1 cellular context compared by ENCODE assay signal in the genomic region with DNA sequence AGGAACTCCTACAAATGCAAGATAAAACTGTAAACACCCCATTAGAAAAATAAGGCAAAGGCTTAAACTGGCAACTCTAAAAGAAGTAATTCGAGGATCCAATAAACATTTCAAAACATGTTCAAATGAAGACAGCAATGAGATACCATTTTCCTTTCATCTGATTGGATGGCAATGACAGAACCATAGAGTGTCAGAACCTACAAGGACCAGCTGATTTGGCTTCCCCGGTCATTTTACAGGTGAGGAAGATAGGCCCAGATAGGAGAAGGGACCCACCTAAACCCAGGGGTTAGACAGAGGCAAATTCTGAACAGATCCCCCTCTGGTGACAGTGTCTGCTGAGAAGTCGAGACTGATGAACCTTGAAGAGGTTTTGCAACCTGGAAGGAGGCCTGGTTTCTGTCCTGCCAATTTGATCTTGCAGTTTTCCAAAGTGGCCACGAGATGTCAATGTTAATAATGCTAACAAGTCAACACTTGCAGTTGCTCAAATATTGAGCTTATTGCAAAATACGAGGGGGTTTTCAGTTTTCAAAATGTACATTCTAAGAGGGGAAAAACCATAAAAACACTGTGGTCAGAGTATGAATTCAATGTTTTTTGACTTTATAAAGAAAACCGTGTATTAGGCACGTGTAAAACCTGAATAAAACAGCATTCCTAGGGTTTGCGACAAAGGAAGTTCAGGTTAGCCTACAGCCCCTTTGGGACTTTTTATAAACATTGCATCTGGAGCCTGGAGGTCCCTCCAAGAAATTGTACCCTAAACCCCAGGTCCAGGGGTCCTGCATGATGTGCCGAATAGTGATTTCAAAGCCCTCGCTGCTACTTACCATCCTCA.
TF ChIP-seq lines count a peak whose summit lies in the region.

No MANE protein-coding gene starts in this region.

TF ChIP-seq in HepG2, 621 proteins besides CTCF, POLR2A, EP300 and RAD21:
- TF ChIP-seq PRPF4 (IDR thresholded peaks at IDR 0.05; ENCODE audit: low read depth, low read length, poor library complexity, severe bottlenecking) (no peak), SMC3 (IDR thresholded peaks at IDR 0.05; ENCODE audit: low read length) (peak; percentile 49; the same call in 1 of the 2 replicates), ZNF124 (CRISPR knock-in tag; IDR thresholded peaks at IDR 0.05) (no peak), KLF15 (CRISPR knock-in tag; IDR thresholded peaks at IDR 0.05; ENCODE audit: borderline replicate concordance) (no peak), STAG1 (CRISPR knock-in tag; IDR thresholded peaks at IDR 0.05) (peak; percentile 35), CEBPB (IDR thresholded peaks at IDR 0.05; ENCODE audit: borderline replicate concordance, low read depth, low read length) (peak; percentile 89), STAT5B (CRISPR knock-in tag; IDR thresholded peaks at IDR 0.05) (no peak), ZNF891 (CRISPR knock-in tag; IDR thresholded peaks at IDR 0.05) (no peak), ZNF282 (IDR thresholded peaks at IDR 0.05; ENCODE audit: partially characterized antibody) (no peak), ZNF468 (CRISPR knock-in tag; IDR thresholded peaks at IDR 0.05) (no peak), PHB2 (IDR thresholded peaks at IDR 0.05; ENCODE audit: partially characterized antibody) (no peak), PTBP1 (IDR thresholded peaks at IDR 0.05; ENCODE audit: low read depth, low read length, poor library complexity, severe bottlenecking) (no peak), ZNF775 (CRISPR knock-in tag; IDR thresholded peaks at IDR 0.05; ENCODE audit: borderline replicate concordance) (no peak), KDM5A (IDR thresholded peaks at IDR 0.05; ENCODE audit: borderline replicate concordance, low read length) (no peak), ZNF484 (CRISPR knock-in tag; IDR thresholded peaks at IDR 0.05; ENCODE audit: borderline replicate concordance, low read depth) (no peak), ZNF777 (CRISPR knock-in tag; IDR thresholded peaks at IDR 0.05) (no peak), CEBPG (CRISPR knock-in tag; IDR thresholded peaks at IDR 0.05) (peak; percentile 75)
- TF ChIP-seq, protein P1, sequence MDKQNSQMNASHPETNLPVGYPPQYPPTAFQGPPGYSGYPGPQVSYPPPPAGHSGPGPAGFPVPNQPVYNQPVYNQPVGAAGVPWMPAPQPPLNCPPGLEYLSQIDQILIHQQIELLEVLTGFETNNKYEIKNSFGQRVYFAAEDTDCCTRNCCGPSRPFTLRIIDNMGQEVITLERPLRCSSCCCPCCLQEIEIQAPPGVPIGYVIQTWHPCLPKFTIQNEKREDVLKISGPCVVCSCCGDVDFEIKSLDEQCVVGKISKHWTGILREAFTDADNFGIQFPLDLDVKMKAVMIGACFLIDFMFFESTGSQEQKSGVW (CRISPR knock-in tag; IDR thresholded peaks at IDR 0.05; ENCODE audit: borderline replicate concordance): no peak
- TF ChIP-seq, protein P2, sequence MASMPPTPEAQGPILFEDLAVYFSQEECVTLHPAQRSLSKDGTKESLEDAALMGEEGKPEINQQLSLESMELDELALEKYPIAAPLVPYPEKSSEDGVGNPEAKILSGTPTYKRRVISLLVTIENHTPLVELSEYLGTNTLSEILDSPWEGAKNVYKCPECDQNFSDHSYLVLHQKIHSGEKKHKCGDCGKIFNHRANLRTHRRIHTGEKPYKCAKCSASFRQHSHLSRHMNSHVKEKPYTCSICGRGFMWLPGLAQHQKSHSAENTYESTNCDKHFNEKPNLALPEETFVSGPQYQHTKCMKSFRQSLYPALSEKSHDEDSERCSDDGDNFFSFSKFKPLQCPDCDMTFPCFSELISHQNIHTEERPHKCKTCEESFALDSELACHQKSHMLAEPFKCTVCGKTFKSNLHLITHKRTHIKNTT (CRISPR knock-in tag; IDR thresholded peaks at IDR 0.05): no peak
- TF ChIP-seq, protein P3, sequence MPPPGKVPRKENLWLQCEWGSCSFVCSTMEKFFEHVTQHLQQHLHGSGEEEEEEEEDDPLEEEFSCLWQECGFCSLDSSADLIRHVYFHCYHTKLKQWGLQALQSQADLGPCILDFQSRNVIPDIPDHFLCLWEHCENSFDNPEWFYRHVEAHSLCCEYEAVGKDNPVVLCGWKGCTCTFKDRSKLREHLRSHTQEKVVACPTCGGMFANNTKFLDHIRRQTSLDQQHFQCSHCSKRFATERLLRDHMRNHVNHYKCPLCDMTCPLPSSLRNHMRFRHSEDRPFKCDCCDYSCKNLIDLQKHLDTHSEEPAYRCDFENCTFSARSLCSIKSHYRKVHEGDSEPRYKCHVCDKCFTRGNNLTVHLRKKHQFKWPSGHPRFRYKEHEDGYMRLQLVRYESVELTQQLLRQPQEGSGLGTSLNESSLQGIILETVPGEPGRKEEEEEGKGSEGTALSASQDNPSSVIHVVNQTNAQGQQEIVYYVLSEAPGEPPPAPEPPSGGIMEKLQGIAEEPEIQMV (CRISPR knock-in tag; IDR thresholded peaks at IDR 0.05; ENCODE audit: low read depth): no peak
- TF ChIP-seq, protein P4, sequence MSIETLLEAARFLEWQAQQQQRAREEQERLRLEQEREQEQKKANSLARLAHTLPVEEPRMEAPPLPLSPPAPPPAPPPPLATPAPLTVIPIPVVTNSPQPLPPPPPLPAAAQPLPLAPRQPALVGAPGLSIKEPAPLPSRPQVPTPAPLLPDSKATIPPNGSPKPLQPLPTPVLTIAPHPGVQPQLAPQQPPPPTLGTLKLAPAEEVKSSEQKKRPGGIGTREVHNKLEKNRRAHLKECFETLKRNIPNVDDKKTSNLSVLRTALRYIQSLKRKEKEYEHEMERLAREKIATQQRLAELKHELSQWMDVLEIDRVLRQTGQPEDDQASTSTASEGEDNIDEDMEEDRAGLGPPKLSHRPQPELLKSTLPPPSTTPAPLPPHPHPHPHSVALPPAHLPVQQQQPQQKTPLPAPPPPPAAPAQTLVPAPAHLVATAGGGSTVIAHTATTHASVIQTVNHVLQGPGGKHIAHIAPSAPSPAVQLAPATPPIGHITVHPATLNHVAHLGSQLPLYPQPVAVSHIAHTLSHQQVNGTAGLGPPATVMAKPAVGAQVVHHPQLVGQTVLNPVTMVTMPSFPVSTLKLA (IDR thresholded peaks at IDR 0.05): no peak
